ENCODE assay signal across 9 cellular contexts in the genomic region with DNA sequence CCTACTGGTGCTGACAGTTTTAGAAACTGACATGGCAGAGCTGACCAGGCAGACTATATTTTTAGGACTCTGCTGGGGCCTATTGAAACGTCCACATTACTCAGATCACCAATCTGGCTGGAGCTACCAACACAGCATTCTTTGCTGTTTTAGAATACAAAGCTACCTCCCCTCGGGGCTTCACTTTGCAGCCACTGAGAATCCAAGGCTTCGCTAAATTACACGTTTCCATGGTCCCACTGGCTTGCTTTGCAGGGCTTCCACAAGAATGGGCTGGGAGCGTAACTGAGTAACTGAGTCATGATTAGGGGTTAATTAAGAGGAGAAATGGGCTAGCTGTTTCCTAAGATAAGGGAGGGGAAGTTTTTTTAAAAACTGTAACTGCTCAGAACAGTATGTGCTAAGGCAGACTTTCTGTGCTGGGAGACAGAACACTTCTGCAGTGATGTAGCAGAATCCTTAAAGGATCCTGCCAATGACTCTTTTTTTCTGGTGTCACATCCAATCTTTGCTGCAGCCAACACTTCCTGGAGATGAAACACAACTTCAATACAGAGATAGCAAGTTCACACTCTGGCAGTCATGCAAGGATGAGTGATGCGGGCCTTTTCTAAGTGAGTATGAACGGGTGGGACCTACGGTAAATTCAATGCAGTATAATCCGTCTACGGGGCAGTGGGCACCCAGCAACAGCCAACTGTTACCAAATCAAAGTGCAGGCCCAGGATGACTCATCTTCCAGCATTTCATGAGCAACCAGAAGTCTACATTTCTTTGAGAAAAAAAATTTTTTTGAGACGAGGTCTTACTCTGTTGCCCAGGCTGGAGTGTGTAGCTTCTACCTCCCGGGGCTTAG.
DNase-seq lines count a peak whose midpoint lies in the region; ATAC-seq lines count a peak whose summit lies in the region.
"Had no signal": no experiment of that assay in that cellular context is flagged by ENCODE, and none has a peak within 500 bp of the region (broad histone marks: within the 10 kb centered on the region; RNA-seq: fewer than 3 reads in every experiment).

No MANE protein-coding gene starts in this region.

- ATAC-seq in HG02870 (IDR thresholded peaks at IDR 0.05; ENCODE audit: unreplicated experiment) (no peak), HG03045 (IDR thresholded peaks at IDR 0.05; ENCODE audit: unreplicated experiment) (no peak), GM18517 (IDR thresholded peaks at IDR 0.05; ENCODE audit: unreplicated experiment) (no peak)

- peak; percentile 75 for DNase-seq in AG08396 (ENCODE audit: low spot score)
- peak; percentile 52 for DNase-seq in HS-5 (ENCODE audit: low read depth)
- DNase-seq in middle frontal gyrus (ENCODE audit: extremely low spot score, low spot score) = peak; percentile 23
- DNase-seq in NCI-H774 (lab: John Stamatoyannopoulos, UW) = no peak

- peak overlapping the region; percentile 85 for H3K27ac ChIP-seq in cingulate gyrus (ENCODE audit: low read depth, low read length)
- H3K27ac ChIP-seq: VCaP had no signal
